In genomic region chr3:193711964-193712598, GRCh38 we compare ENCODE assay signal across 1 cellular context.
TF ChIP-seq lines count a peak whose summit lies in the region.

No MANE protein-coding gene starts in this region.

TF ChIP-seq in HepG2, 621 proteins besides CTCF, POLR2A, EP300 and RAD21 (continued from another document and continues in another):
- TF ChIP-seq ZNF34 (CRISPR knock-in tag; IDR thresholded peaks at IDR 0.05; ENCODE audit: borderline replicate concordance), result peak; percentile 28; the same call in 1 of the 2 replicates
- peak; percentile 76; the same call in 1 of the 2 replicates for TF ChIP-seq ZNF564 (CRISPR knock-in tag; IDR thresholded peaks at IDR 0.05)
- TF ChIP-seq ZNF547 (CRISPR knock-in tag; IDR thresholded peaks at IDR 0.05), result peak; percentile 90
- no peak; the same call in 1 of the 2 replicates for TF ChIP-seq ARHGAP35 (CRISPR knock-in tag; IDR thresholded peaks at IDR 0.05; ENCODE audit: borderline replicate concordance)
- peak; percentile 98; the same call in 1 of the 2 replicates for TF ChIP-seq ZNF691 (CRISPR knock-in tag; IDR thresholded peaks at IDR 0.05; ENCODE audit: borderline replicate concordance, low read depth)
- TF ChIP-seq ZNF263 (CRISPR knock-in tag; IDR thresholded peaks at IDR 0.05), result peak; percentile 69
- TF ChIP-seq CHD2 (IDR thresholded peaks at IDR 0.05; ENCODE audit: low read depth, low read length), result no peak; the same call in none of the 2 replicates
- peak; percentile 12; the same call in 1 of the 2 replicates for TF ChIP-seq ZNF460 (CRISPR knock-in tag; IDR thresholded peaks at IDR 0.05; ENCODE audit: borderline replicate concordance)
- TF ChIP-seq ZMYM4 (CRISPR knock-in tag; IDR thresholded peaks at IDR 0.05), result peak; percentile 95
- peak; percentile 97 for TF ChIP-seq MTA1 (CRISPR knock-in tag; IDR thresholded peaks at IDR 0.05; ENCODE audit: borderline replicate concordance)
- peak; percentile 94 for TF ChIP-seq ZNF343 (CRISPR knock-in tag; IDR thresholded peaks at IDR 0.05)
- TF ChIP-seq, protein P1, sequence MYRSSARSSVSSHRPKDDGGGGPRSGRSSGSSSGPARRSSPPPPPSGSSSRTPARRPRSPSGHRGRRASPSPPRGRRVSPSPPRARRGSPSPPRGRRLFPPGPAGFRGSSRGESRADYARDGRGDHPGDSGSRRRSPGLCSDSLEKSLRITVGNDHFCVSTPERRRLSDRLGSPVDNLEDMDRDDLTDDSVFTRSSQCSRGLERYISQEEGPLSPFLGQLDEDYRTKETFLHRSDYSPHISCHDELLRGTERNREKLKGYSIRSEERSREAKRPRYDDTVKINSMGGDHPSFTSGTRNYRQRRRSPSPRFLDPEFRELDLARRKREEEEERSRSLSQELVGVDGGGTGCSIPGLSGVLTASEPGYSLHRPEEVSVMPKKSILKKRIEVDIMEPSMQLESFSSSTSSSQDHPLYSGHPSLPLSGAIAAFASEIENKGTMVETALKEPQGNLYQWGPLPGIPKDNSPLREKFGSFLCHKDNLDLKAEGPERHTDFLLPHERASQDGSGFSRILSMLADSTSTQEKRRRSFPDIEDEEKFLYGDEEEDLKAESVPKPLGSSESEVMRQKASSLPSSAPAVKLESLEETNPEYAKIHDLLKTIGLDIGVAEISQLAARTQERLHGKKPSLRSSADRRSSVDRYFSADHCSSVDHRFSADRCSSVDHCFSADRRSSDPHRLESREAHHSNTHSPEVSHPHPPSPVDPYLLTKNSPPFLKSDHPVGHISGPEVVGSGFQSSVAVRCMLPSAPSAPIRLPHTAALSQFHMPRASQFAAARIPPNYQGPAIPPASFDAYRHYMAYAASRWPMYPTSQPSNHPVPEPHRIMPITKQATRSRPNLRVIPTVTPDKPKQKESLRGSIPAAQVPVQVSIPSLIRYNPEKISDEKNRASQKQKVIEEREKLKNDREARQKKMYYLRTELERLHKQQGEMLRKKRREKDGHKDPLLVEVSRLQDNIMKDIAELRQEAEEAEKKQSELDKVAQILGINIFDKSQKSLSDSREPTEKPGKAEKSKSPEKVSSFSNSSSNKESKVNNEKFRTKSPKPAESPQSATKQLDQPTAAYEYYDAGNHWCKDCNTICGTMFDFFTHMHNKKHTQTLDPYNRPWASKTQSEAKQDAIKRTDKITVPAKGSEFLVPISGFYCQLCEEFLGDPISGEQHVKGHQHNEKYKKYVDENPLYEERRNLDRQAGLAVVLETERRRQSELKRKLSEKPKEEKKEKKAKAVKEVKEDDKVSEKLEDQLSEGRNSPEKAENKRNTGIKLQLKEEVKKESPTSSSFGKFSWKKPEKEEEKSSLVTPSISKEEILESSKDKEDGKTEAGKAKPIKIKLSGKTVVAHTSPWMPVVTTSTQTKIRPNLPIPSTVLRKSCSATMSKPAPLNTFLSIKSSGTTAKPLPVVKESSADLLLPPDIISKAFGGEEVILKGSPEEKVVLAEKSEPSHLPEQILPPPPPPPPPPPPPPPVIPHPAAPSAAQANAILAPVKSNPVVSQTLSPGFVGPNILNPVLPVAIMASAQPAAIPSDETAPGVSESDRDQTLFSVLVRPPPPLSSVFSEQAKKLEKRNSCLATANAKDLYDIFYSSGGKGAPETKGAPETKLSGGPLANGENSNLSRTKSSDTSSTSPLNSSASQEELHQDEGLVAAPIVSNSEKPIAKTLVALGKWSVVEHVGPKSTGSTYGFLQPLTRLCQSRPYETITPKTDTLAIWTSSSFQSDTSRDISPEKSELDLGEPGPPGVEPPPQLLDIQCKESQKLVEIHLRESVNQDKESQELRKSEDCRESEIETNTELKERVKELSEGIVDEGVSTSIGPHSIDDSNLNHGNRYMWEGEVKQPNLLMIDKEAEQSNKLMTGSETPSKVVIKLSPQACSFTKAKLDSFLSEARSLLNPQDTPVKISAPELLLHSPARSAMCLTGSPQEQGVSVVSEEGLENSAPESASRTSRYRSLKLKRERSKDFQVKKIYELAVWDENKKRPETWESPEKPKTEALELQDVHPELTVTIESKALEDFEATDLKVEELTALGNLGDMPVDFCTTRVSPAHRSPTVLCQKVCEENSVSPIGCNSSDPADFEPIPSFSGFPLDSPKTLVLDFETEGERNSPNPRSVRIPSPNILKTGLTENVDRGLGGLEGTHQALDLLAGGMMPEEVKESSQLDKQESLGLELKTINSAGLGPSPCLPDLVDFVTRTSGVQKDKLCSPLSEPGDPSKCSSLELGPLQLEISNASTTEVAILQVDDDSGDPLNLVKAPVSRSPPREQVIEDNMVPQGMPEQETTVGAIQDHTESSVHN (CRISPR knock-in tag; IDR thresholded peaks at IDR 0.05), result peak; percentile 94
- no peak for TF ChIP-seq ZNF768 (CRISPR knock-in tag; IDR thresholded peaks at IDR 0.05)
- TF ChIP-seq JARID2 (CRISPR knock-in tag; IDR thresholded peaks at IDR 0.05; ENCODE audit: insufficient replicate concordance), result no peak
- TF ChIP-seq ZNF530 (CRISPR knock-in tag; IDR thresholded peaks at IDR 0.05; ENCODE audit: low read depth), result no peak
- TF ChIP-seq SPEN (CRISPR knock-in tag; IDR thresholded peaks at IDR 0.05; ENCODE audit: low read depth), result peak; percentile 91
- TF ChIP-seq, protein P2, sequence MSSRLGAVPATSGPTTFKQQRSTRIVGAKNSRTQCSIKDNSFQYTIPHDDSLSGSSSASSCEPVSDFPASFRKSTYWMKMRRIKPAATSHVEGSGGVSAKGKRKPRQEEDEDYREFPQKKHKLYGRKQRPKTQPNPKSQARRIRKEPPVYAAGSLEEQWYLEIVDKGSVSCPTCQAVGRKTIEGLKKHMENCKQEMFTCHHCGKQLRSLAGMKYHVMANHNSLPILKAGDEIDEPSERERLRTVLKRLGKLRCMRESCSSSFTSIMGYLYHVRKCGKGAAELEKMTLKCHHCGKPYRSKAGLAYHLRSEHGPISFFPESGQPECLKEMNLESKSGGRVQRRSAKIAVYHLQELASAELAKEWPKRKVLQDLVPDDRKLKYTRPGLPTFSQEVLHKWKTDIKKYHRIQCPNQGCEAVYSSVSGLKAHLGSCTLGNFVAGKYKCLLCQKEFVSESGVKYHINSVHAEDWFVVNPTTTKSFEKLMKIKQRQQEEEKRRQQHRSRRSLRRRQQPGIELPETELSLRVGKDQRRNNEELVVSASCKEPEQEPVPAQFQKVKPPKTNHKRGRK (CRISPR knock-in tag; IDR thresholded peaks at IDR 0.05), result no peak
- peak; percentile 98 for TF ChIP-seq FOXK1 (CRISPR knock-in tag; IDR thresholded peaks at IDR 0.05; ENCODE audit: borderline replicate concordance, low read depth)
- peak; percentile 98 for TF ChIP-seq FOSL2 (CRISPR knock-in tag; IDR thresholded peaks at IDR 0.05)
- peak; percentile 100 for TF ChIP-seq FOXP4 (CRISPR knock-in tag; IDR thresholded peaks at IDR 0.05)
- TF ChIP-seq, protein P3, sequence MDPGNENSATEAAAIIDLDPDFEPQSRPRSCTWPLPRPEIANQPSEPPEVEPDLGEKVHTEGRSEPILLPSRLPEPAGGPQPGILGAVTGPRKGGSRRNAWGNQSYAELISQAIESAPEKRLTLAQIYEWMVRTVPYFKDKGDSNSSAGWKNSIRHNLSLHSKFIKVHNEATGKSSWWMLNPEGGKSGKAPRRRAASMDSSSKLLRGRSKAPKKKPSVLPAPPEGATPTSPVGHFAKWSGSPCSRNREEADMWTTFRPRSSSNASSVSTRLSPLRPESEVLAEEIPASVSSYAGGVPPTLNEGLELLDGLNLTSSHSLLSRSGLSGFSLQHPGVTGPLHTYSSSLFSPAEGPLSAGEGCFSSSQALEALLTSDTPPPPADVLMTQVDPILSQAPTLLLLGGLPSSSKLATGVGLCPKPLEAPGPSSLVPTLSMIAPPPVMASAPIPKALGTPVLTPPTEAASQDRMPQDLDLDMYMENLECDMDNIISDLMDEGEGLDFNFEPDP (CRISPR knock-in tag; conservative IDR thresholded peaks at IDR 0.05), result no peak
- TF ChIP-seq, protein P4, sequence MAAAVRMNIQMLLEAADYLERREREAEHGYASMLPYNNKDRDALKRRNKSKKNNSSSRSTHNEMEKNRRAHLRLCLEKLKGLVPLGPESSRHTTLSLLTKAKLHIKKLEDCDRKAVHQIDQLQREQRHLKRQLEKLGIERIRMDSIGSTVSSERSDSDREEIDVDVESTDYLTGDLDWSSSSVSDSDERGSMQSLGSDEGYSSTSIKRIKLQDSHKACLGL (CRISPR knock-in tag; IDR thresholded peaks at IDR 0.05), result peak; percentile 51; the same call in 1 of the 2 replicates
- TF ChIP-seq ONECUT2 (CRISPR knock-in tag; IDR thresholded peaks at IDR 0.05), result peak; percentile 80
- peak; percentile 84 for TF ChIP-seq ZMYM2 (CRISPR knock-in tag; IDR thresholded peaks at IDR 0.05)
- TF ChIP-seq ZFP41 (CRISPR knock-in tag; IDR thresholded peaks at IDR 0.05; ENCODE audit: borderline replicate concordance), result no peak
- no peak; the same call in none of the 2 replicates for TF ChIP-seq NFYB (CRISPR knock-in tag; IDR thresholded peaks at IDR 0.05)
- peak; percentile 41 for TF ChIP-seq STAG1 (CRISPR knock-in tag; IDR thresholded peaks at IDR 0.05)
- TF ChIP-seq MIER3 (CRISPR knock-in tag; IDR thresholded peaks at IDR 0.05; ENCODE audit: borderline replicate concordance), result peak; percentile 98; the same call in 1 of the 2 replicates
- TF ChIP-seq RBAK (CRISPR knock-in tag; IDR thresholded peaks at IDR 0.05), result no peak
- no peak for TF ChIP-seq ZNF75D (CRISPR knock-in tag; IDR thresholded peaks at IDR 0.05; ENCODE audit: borderline replicate concordance)
- TF ChIP-seq, protein P5, sequence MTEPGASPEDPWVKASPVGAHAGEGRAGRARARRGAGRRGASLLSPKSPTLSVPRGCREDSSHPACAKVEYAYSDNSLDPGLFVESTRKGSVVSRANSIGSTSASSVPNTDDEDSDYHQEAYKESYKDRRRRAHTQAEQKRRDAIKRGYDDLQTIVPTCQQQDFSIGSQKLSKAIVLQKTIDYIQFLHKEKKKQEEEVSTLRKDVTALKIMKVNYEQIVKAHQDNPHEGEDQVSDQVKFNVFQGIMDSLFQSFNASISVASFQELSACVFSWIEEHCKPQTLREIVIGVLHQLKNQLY (CRISPR knock-in tag; IDR thresholded peaks at IDR 0.05), result peak; percentile 98
- TF ChIP-seq ZFX (CRISPR knock-in tag; IDR thresholded peaks at IDR 0.05; ENCODE audit: low read depth), result peak; percentile 80
- peak; percentile 82; the same call in 1 of the 2 replicates for TF ChIP-seq ZFP90 (CRISPR knock-in tag; IDR thresholded peaks at IDR 0.05; ENCODE audit: borderline replicate concordance)
- TF ChIP-seq, protein P6, sequence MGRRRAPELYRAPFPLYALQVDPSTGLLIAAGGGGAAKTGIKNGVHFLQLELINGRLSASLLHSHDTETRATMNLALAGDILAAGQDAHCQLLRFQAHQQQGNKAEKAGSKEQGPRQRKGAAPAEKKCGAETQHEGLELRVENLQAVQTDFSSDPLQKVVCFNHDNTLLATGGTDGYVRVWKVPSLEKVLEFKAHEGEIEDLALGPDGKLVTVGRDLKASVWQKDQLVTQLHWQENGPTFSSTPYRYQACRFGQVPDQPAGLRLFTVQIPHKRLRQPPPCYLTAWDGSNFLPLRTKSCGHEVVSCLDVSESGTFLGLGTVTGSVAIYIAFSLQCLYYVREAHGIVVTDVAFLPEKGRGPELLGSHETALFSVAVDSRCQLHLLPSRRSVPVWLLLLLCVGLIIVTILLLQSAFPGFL (CRISPR knock-in tag; IDR thresholded peaks at IDR 0.05), result no peak
- peak; percentile 30; the same call in 1 of the 2 replicates for TF ChIP-seq ZNF567 (CRISPR knock-in tag; IDR thresholded peaks at IDR 0.05; ENCODE audit: borderline replicate concordance)
- peak; percentile 91 for TF ChIP-seq ZFP1 (CRISPR knock-in tag; IDR thresholded peaks at IDR 0.05)
- no peak; the same call in 1 of the 2 replicates for TF ChIP-seq ZNF775 (CRISPR knock-in tag; IDR thresholded peaks at IDR 0.05; ENCODE audit: borderline replicate concordance)
- TF ChIP-seq HMG20A (CRISPR knock-in tag; IDR thresholded peaks at IDR 0.05; ENCODE audit: borderline replicate concordance), result peak; percentile 99; the same call in 1 of the 2 replicates
- TF ChIP-seq BRD4 (CRISPR knock-in tag; IDR thresholded peaks at IDR 0.05), result peak; percentile 90
